In the genomic region with DNA sequence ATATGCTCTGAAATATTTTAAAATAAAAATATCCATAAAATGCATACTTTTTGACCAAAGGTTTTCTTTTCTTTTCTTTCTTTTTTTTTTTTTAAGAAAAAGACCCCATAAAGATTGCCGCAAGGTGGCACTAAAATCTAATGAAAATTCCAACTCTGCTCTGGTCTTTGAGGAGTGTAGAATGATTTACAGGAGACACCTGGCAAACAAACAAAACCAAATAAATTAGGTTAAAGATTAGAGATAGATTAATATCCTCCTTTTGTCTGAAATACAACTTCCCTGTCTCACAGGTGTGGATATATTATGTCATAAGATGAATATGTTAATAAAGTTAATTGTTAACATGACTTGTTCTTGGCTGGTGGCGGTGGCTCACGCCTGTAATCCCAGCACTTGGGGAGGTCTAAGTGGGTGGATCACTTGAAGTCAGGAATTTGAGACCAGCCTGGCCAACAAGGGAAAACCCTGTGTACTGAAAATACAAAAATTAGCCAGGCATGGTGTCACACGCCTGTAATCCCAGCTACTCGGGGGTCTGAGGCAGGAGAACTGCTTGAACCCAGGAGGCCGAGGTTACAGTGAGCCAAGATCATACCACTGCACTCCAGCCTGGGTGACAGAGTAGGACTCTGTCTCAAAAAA, we compare ENCODE assay signal across 8 cellular contexts. TPM values are rescaled to one million over a fixed set of nuclear protein-coding genes. Genes with fewer than 3 reads are reported as not detected.
DNase-seq lines count a peak whose midpoint lies in the region; ATAC-seq and TF ChIP-seq lines count a peak whose summit lies in the region.

No MANE protein-coding gene starts in this region.

- in situ Hi-C loops in KBM-7 (cut with MboI; ENCODE audit: low pct_unique_long_range_greater_than_20kb, low sequenced_read_pairs), result no loop called here

- no peaks in the 10 kb centered on the region for H3K9me2 ChIP-seq in DOHH2 (replicated peaks; ENCODE audit: control insufficient read depth, low read length)

- H3K9me3 ChIP-seq in DOHH2 (ENCODE audit: control insufficient read depth, insufficient read depth, low read length), result no peaks in the 10 kb centered on the region
- no peaks in the 10 kb centered on the region for H3K9me3 ChIP-seq in gastroesophageal sphincter
- H3K9me3 ChIP-seq in sigmoid colon, result no peaks in the 10 kb centered on the region

- TF ChIP-seq EP300 in gastroesophageal sphincter (IDR thresholded peaks at IDR 0.05) (no peak), sigmoid colon (IDR thresholded peaks at IDR 0.05) (no peak)

- H4K20me1 ChIP-seq in DOHH2 (ENCODE audit: control insufficient read depth, insufficient read depth, low read depth, low read length), result no peaks in the 10 kb centered on the region

- H3K79me2 ChIP-seq in DOHH2 (ENCODE audit: control insufficient read depth, low read length), result no peaks in the 10 kb centered on the region

- TF ChIP-seq POLR2A in gastroesophageal sphincter (IDR thresholded peaks at IDR 0.05), result no peak
- TF ChIP-seq POLR2A in sigmoid colon (IDR thresholded peaks at IDR 0.05), result no peak

- H3K4me2 ChIP-seq in DOHH2 (ENCODE audit: low read length), result no peak overlapping the region

- H3K4me3 ChIP-seq in DOHH2 (ENCODE audit: low read length), result no peak overlapping the region
- no peak overlapping the region for H3K4me3 ChIP-seq in gastroesophageal sphincter
- no peak overlapping the region for H3K4me3 ChIP-seq in sigmoid colon

- intact Hi-C loops in sigmoid colon (cut with DNase I), result no loop called here

- H3K27me3 ChIP-seq in DOHH2 (ENCODE audit: control insufficient read depth, low read length), result peaks cover 49% of the 10 kb centered on the region
- H3K27me3 ChIP-seq in gastroesophageal sphincter, result no peaks in the 10 kb centered on the region
- no peaks in the 10 kb centered on the region for H3K27me3 ChIP-seq in sigmoid colon

- no peaks in the 10 kb centered on the region for H3F3A ChIP-seq in DOHH2 (ENCODE audit: control insufficient read depth, insufficient read depth)

- no peaks in the 10 kb centered on the region for H3K36me3 ChIP-seq in DOHH2 (ENCODE audit: control insufficient read depth, low read length)
- peaks cover 0 to 9% of the 10 kb centered on the region in 2 donors for H3K36me3 ChIP-seq in gastroesophageal sphincter
- H3K36me3 ChIP-seq in sigmoid colon, result peaks cover 10 to 14% (median 12%) of the 10 kb centered on the region in 4 donors

- TF ChIP-seq CTCF in DOHH2 (IDR thresholded peaks at IDR 0.05; ENCODE audit: low read depth, low read length, poor library complexity, severe bottlenecking) (peak; percentile 40), gastroesophageal sphincter (IDR thresholded peaks at IDR 0.05) (peak; percentile 57 to 60 (median 58)), sigmoid colon (IDR thresholded peaks at IDR 0.05) (peak in 2 of 4 experiments; percentile 41 to 42)

- peak; percentile 85 for DNase-seq in KBM-7
- peak; percentile 51 for DNase-seq in SK-N-DZ (ENCODE audit: low spot score)
- peak; percentile 79 for DNase-seq in sigmoid colon
- no peak for DNase-seq in UCSD-AML1 (lab: John Stamatoyannopoulos, UW; ENCODE audit: unreplicated experiment)
- no peak for DNase-seq in GM19238 (ENCODE audit: insufficient read length, low spot score)

- H3K4me1 ChIP-seq in DOHH2 (ENCODE audit: control insufficient read depth, low read length) (peaks cover 21% of the 10 kb centered on the region), gastroesophageal sphincter (peaks cover 3 to 40% (median 17%) of the 10 kb centered on the region in 3 donors), sigmoid colon (peaks cover 0 to 33% (median 26%) of the 10 kb centered on the region in 4 donors)

- ATAC-seq in gastroesophageal sphincter (no peak), GM18520 (IDR thresholded peaks at IDR 0.05; ENCODE audit: unreplicated experiment) (no peak)

- WGBS in gastroesophageal sphincter (ENCODE audit: low coverage in 1 of 2), 2 donors, result 32% methylated on average over 3 to 6 of the region's 6 CpGs
- 12 to 49% methylated on average over 6 of the region's 6 CpGs for WGBS in sigmoid colon, 2 donors

- H3K27ac ChIP-seq in DOHH2 (ENCODE audit: low read depth, low read length), result no peak overlapping the region
- H3K27ac ChIP-seq in gastroesophageal sphincter, result peak overlapping the region; percentile 95 to 100 (median 99)
- peak overlapping the region; percentile 93 to 98 (median 98) for H3K27ac ChIP-seq in sigmoid colon

RNA-seq across cellular contexts. Expression of a gene that starts 3.5 kb away (rescaled TPM):
- polyA plus RNA-seq in SK-N-DZ (2014; cell fraction: cytosol; rRNA removed), result 17.7 and 26.5 TPM in 2 replicates
- 11.5 and 17.1 TPM in 2 replicates for polyA plus RNA-seq in SK-N-DZ (2014; cell fraction: nucleus; rRNA removed)
- total RNA-seq in gastroesophageal sphincter, result 1,000 to 10,000 TPM; 1,174 to 1,482 (median 1,322) TPM
- 1,000 to 10,000 TPM in 2 of 4 donors, 100 to 1,000 TPM in 2; 753 to 1,323 (median 1,092) TPM for total RNA-seq in sigmoid colon
- 100 to 1,000 TPM in 2 of 3 donors, 10 to 100 TPM in 1; 60.6 to 200 (median 108) TPM for polyA plus RNA-seq in sigmoid colon

Comparison
In these comparisons a context has a peak if more than half of its experiments do, and no peak if none do; other contexts are left out.
1. DNase-seq: peak in KBM-7 (single experiment), SK-N-DZ (single experiment) and sigmoid colon (single experiment); none in UCSD-AML1 (single experiment) and GM19238 (single experiment).